ENCODE assay signal across 13 cellular contexts in the genomic region with DNA sequence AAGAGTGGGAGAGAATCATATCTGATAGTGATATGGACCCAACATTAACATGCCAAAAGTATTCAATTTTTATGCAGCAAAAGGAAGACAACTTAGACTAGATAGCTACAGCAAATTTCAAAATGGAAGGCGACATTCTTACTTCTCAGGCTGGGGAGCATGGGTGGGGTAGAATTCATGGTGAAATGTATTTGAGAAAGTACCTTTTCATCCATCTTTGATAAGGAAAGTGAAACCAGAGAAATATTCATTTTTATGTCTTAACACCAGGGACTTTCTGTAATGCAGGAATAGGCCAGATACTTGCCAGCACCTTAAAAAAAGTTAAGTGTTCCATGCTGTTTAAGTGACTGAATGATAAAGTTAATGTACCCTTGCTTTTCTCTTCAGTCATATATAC. TPM values are rescaled to one million over a fixed set of nuclear protein-coding genes. Genes with fewer than 3 reads are reported as not detected.
DNase-seq lines count a peak whose midpoint lies in the region; ATAC-seq, FAIRE-seq and TF ChIP-seq lines count a peak whose summit lies in the region.
"Had no signal": no experiment of that assay in that cellular context is flagged by ENCODE, and none has a peak within 500 bp of the region (broad histone marks: within the 10 kb centered on the region; RNA-seq: fewer than 3 reads in every experiment).

No MANE protein-coding gene starts in this region.

- H3K4me3 ChIP-seq in astrocyte (ENCODE audit: insufficient read depth, low read depth, low read length) (no peak overlapping the region), osteoblast (ENCODE audit: insufficient read depth, low read length) (no peak overlapping the region), prostate gland (no peak overlapping the region)
- H3K4me3 ChIP-seq: MG63, psoas muscle had no signal

- ATAC-seq in activated CD8-positive, alpha-beta memory T cell treated with anti-CD3 and anti-CD28 coated beads, Interleukin-2, amount 10 ng/mL, durations not matched to agents 7 days and 5 days = no peak
- ATAC-seq: psoas muscle had no signal

- no peak overlapping the region for H3K9ac ChIP-seq in astrocyte (ENCODE audit: low read length)

- no peak overlapping the region for H3K27ac ChIP-seq in astrocyte (ENCODE audit: low read depth, low read length)
- no peak overlapping the region for H3K27ac ChIP-seq in osteoblast (ENCODE audit: low read depth, low read length)
- H3K27ac ChIP-seq in prostate gland = no peak overlapping the region
- H3K27ac ChIP-seq: psoas muscle had no signal

- H4K20me1 ChIP-seq in astrocyte (ENCODE audit: insufficient read depth, low read length) = peaks cover 21% of the 10 kb centered on the region
- H4K20me1 ChIP-seq in osteoblast (ENCODE audit: insufficient read depth, low read length) = no peaks in the 10 kb centered on the region

- peak overlapping the region; percentile 86 for H3K27ac Mint-ChIP-seq in activated CD8-positive, alpha-beta memory T cell treated with anti-CD3 and anti-CD28 coated beads, Interleukin-2, amount 10 ng/mL, durations not matched to agents 7 days and 5 days
- H3K27ac Mint-ChIP-seq in IgD-negative memory B cell = peak overlapping the region; percentile 5 to 57 (median 48)
- no peak overlapping the region for H3K27ac Mint-ChIP-seq in astrocyte (ENCODE audit: unreplicated experiment)

- H3K4me3 Mint-ChIP-seq in activated CD8-positive, alpha-beta memory T cell treated with anti-CD3 and anti-CD28 coated beads, Interleukin-2, amount 10 ng/mL, durations not matched to agents 7 days and 5 days = peak overlapping the region; percentile 49
- peak overlapping the region in 3 of 4 donors; percentile 1 to 69 (median 49) for H3K4me3 Mint-ChIP-seq in IgD-negative memory B cell
- H3K4me3 Mint-ChIP-seq in astrocyte (ENCODE audit: unreplicated experiment) = no peak overlapping the region

- no peak for FAIRE-seq in astrocyte (lab: Jason Lieb, UNC)

- WGBS in prostate gland = 95% methylated on average over 1 of the region's 1 CpG

- peaks cover 86% of the 10 kb centered on the region for H3K79me2 ChIP-seq in astrocyte (ENCODE audit: insufficient read depth, low read length)
- H3K79me2 ChIP-seq in osteoblast (ENCODE audit: insufficient read depth, low read length) = peaks cover 78% of the 10 kb centered on the region

- intact Hi-C loops in prostate gland (cut with DNase I) = no loop called here

- no peak for TF ChIP-seq POLR2A in prostate gland (IDR thresholded peaks at IDR 0.05)

- H3K36me3 Mint-ChIP-seq in activated CD8-positive, alpha-beta memory T cell treated with anti-CD3 and anti-CD28 coated beads, Interleukin-2, amount 10 ng/mL, durations not matched to agents 7 days and 5 days = peaks cover 31% of the 10 kb centered on the region
- peaks cover 2% of the 10 kb centered on the region for H3K36me3 Mint-ChIP-seq in IgD-negative memory B cell
- no peaks in the 10 kb centered on the region for H3K36me3 Mint-ChIP-seq in astrocyte (ENCODE audit: low read depth, unreplicated experiment)

- CTCF ChIA-PET in activated CD8-positive, alpha-beta memory T cell treated with anti-CD3 and anti-CD28 coated beads, Interleukin-2, amount 10 ng/mL, durations not matched to agents 7 days and 5 days (lab: Charles Lee) = interaction anchor here (6.0 kb wide), 1 partner anchor 12 kb away, joined by 48 read pairs; a partner anchor contains a TSS

- H3K36me3 ChIP-seq in astrocyte (ENCODE audit: insufficient read depth, low read length) = no peaks in the 10 kb centered on the region
- no peaks in the 10 kb centered on the region for H3K36me3 ChIP-seq in osteoblast (ENCODE audit: insufficient read depth, low read length)
- no peaks in the 10 kb centered on the region for H3K36me3 ChIP-seq in prostate gland

- TF ChIP-seq CTCF in astrocyte (IDR thresholded peaks at IDR 0.05; ENCODE audit: insufficient read depth, low read depth, low read length) (no peak), osteoblast (IDR thresholded peaks at IDR 0.05; ENCODE audit: extremely low read depth, low read depth, low read length) (no peak), prostate gland (IDR thresholded peaks at IDR 0.05) (no peak)

- H3K27me3 ChIP-seq in astrocyte (ENCODE audit: insufficient read depth, low read length) = no peaks in the 10 kb centered on the region
- H3K27me3 ChIP-seq in osteoblast (ENCODE audit: insufficient read depth, low read length) = no peaks in the 10 kb centered on the region
- H3K27me3 ChIP-seq in prostate gland (replicated peaks; ENCODE audit: insufficient read depth) = no peaks in the 10 kb centered on the region
- H3K27me3 ChIP-seq: MG63 had no signal

- H3K9me3 Mint-ChIP-seq in activated CD8-positive, alpha-beta memory T cell treated with anti-CD3 and anti-CD28 coated beads, Interleukin-2, amount 10 ng/mL, durations not matched to agents 7 days and 5 days (ENCODE audit: low read depth) = no peaks in the 10 kb centered on the region
- H3K9me3 Mint-ChIP-seq in IgD-negative memory B cell (no peaks in the 10 kb centered on the region), astrocyte (ENCODE audit: unreplicated experiment) (no peaks in the 10 kb centered on the region)

- H3K9me3 ChIP-seq in astrocyte (ENCODE audit: insufficient read depth, low read depth, low read length) = no peaks in the 10 kb centered on the region
- H3K9me3 ChIP-seq in osteoblast (ENCODE audit: low read depth, low read length) = no peaks in the 10 kb centered on the region
- H3K9me3 ChIP-seq in prostate gland = no peaks in the 10 kb centered on the region
- H3K9me3 ChIP-seq: MG63, psoas muscle had no signal

- H3K4me1 Mint-ChIP-seq in activated CD8-positive, alpha-beta memory T cell treated with anti-CD3 and anti-CD28 coated beads, Interleukin-2, amount 10 ng/mL, durations not matched to agents 7 days and 5 days = peaks cover 62% of the 10 kb centered on the region
- H3K4me1 Mint-ChIP-seq in IgD-negative memory B cell = peaks cover 49 to 75% (median 64%) of the 10 kb centered on the region in 3 donors
- peaks cover 31% of the 10 kb centered on the region for H3K4me1 Mint-ChIP-seq in astrocyte (ENCODE audit: low read depth, unreplicated experiment)

- no peak for DNase-seq in activated CD8-positive, alpha-beta memory T cell treated with anti-CD3 and anti-CD28 coated beads, Interleukin-2, amount 10 ng/mL, durations not matched to agents 7 days and 5 days
- DNase-seq in activated CD8-positive, alpha-beta memory T cell treated with anti-CD3 and anti-CD28 coated beads, Interleukin-2, amount 50 U/mL, for 4 hours = no peak
- no peak for DNase-seq in astrocyte (ENCODE audit: low read depth)
- no peak for DNase-seq in osteoblast (ENCODE audit: insufficient read length, low spot score, missing footprints)
- no peak for DNase-seq in islet precursor cell
- no peak for DNase-seq in prostate gland (ENCODE audit: low spot score)
- DNase-seq in NCI-H1105 (lab: John Stamatoyannopoulos, UW) = no peak
- DNase-seq: activated CD4-positive, CD25-positive, alpha-beta regulatory T cell; MG63; NCI-H446; psoas muscle; stimulated activated CD4-positive, alpha-beta T cell treated with anti-CD3 and anti-CD28 coated beads, Interleukin-4, amount 100 ng/mL, for 1 hour had no signal

- H3K4me1 ChIP-seq in astrocyte (ENCODE audit: insufficient read depth, low read length) (peaks cover 28% of the 10 kb centered on the region), osteoblast (ENCODE audit: insufficient read depth, low read length) (peaks cover 60% of the 10 kb centered on the region), prostate gland (replicated peaks) (peaks cover 9% of the 10 kb centered on the region)

- H3K4me2 ChIP-seq in astrocyte (ENCODE audit: low read length) = peak overlapping the region; percentile 5
- peak overlapping the region; percentile 42 for H3K4me2 ChIP-seq in osteoblast (ENCODE audit: insufficient read depth, low read length)

- H2AFZ ChIP-seq in astrocyte (ENCODE audit: low read depth, low read length) (no peak overlapping the region), osteoblast (ENCODE audit: low read length) (no peak overlapping the region)

- H3K27me3 Mint-ChIP-seq in activated CD8-positive, alpha-beta memory T cell treated with anti-CD3 and anti-CD28 coated beads, Interleukin-2, amount 10 ng/mL, durations not matched to agents 7 days and 5 days = no peaks in the 10 kb centered on the region
- no peaks in the 10 kb centered on the region for H3K27me3 Mint-ChIP-seq in IgD-negative memory B cell
- H3K27me3 Mint-ChIP-seq in astrocyte (ENCODE audit: low read depth, unreplicated experiment) = no peaks in the 10 kb centered on the region

RNA-seq across cellular contexts. Expression of a gene that starts 13.4 kb away (rescaled TPM):
- 100 to 1,000 TPM in 1 of 2 experiments, 10 to 100 TPM in 1; 91.7 to 132 TPM for total RNA-seq in activated CD8-positive, alpha-beta memory T cell treated with anti-CD3 and anti-CD28 coated beads, Interleukin-2, amount 10 ng/mL, durations not matched to agents 7 days and 5 days
- polyA plus RNA-seq in IgD-negative memory B cell = 669 TPM
- total RNA-seq in astrocyte (56.5 and 63.7 TPM in 2 replicates), osteoblast (23.6 and 25.0 TPM in 2 replicates), prostate gland (10 to 100 TPM; 52.7 to 56.9 TPM)
